In the genomic region with DNA sequence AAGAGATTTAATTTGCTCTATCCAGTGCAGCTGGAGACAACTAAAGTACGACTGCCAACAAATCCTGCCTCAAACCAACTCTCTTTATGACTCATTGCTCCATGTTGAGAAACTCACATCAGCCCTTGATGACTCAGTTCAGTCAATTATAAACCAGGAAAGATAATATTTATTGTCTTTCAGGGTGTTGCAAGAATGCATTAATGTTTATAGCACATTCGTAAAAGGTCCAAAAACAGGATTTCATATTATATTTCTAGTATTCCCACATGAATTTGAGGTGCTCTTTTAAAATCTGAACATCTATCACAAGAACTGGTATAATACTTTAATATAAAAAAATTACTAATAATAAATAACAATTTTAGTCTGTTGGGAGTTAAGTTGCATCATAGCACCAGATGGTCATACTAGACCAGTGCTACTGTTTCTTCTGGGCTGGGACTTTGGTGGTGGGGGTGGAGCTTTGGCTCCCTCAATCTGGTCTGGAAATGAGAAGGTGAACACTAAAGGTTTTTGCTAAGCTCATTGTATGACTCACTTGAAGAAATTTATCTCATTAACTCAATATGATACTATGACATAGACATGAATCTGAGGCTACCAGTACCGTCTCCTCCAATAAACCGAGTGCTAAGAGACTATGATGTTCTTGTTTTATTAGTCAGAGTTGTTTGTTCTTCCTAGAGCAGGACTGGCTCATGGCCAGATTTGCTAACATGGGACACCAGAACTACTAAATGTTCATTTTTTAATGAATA, we compare ENCODE assay signal across 8 cellular contexts. TPM values are rescaled to one million over a fixed set of nuclear protein-coding genes. Genes with fewer than 3 reads are reported as not detected.
DNase-seq lines count a peak whose midpoint lies in the region; ATAC-seq and TF ChIP-seq lines count a peak whose summit lies in the region.

No MANE protein-coding gene starts in this region.

- H3K9me3 ChIP-seq in lower lobe of right lung, result no peaks in the 10 kb centered on the region

- TF ChIP-seq CTCF in lower lobe of right lung (IDR thresholded peaks at IDR 0.05) (no peak), type B pancreatic cell (conservative IDR thresholded peaks at IDR 0.05) (no peak)

- no peaks in the 10 kb centered on the region for H3K27me3 ChIP-seq in lower lobe of right lung (ENCODE audit: low read depth)

- H3K36me3 ChIP-seq in lower lobe of right lung, result no peaks in the 10 kb centered on the region

- intact Hi-C loops in lower lobe of right lung (cut with DNase I), result no loop called here

- H3K4me1 Mint-ChIP-seq in type B pancreatic cell (ENCODE audit: unreplicated experiment), result peaks cover 33% of the 10 kb centered on the region

- peaks cover 16% of the 10 kb centered on the region for H3K4me1 ChIP-seq in lower lobe of right lung

- H3K27me3 Mint-ChIP-seq in type B pancreatic cell, result no peaks in the 10 kb centered on the region

- H3K9me3 Mint-ChIP-seq in type B pancreatic cell, result no peaks in the 10 kb centered on the region

- H3K4me3 ChIP-seq in lower lobe of right lung, result no peak overlapping the region

- no peaks in the 10 kb centered on the region for H3K36me3 Mint-ChIP-seq in type B pancreatic cell

- peak in 2 of 3 experiments; percentile 4 to 12 for DNase-seq in activated CD8-positive, alpha-beta memory T cell treated with anti-CD3 and anti-CD28 coated beads for 48 hours (ENCODE audit: low read depth in 2 of 3, low spot score in 2 of 3)
- no peak for DNase-seq in activated CD8-positive, alpha-beta memory T cell treated with anti-CD3 and anti-CD28 coated beads, Interleukin-2, amount 50 U/mL, for 4 hours
- DNase-seq in NCI-H460 (ENCODE audit: extremely low read depth, low read depth), result peak; percentile 93
- peak; percentile 89 for DNase-seq in astrocyte of the hippocampus (ENCODE audit: low read depth, low spot score)
- no peak for DNase-seq in lower lobe of right lung
- DNase-seq in type B pancreatic cell (ENCODE audit: extremely low spot score, unreplicated experiment), result no peak
- DNase-seq in ecto neural progenitor cell (ENCODE audit: low spot score), result no peak

- ATAC-seq in HG02840 (IDR thresholded peaks at IDR 0.05; ENCODE audit: low FRiP score, unreplicated experiment) (peak; percentile 89), lower lobe of right lung (peak; percentile 78 to 87)

- H3K27ac ChIP-seq in lower lobe of right lung, result peak overlapping the region; percentile 39

- peak overlapping the region; percentile 22 for H3K4me3 Mint-ChIP-seq in type B pancreatic cell

- peak overlapping the region; percentile 26 for H3K27ac Mint-ChIP-seq in type B pancreatic cell

RNA-seq across cellular contexts. Expression of gene MAP3K20, which starts 26.6 kb away (rescaled TPM):
- 49.6 and 54.6 TPM in 2 replicates for total RNA-seq in NCI-H460 (2014; rRNA removed; shearing (Covaris generic))
- 18.5 and 24.9 TPM in 2 replicates for polyA plus RNA-seq in NCI-H460 (2014; cell fraction: nucleus; rRNA removed)
- total RNA-seq in lower lobe of right lung (40.8 TPM), type B pancreatic cell (ENCODE audit: low replicate concordance) (12.1 and 23.5 TPM in 2 replicates)

Comparison
In these comparisons a context has a peak if more than half of its experiments do, and no peak if none do; other contexts are left out.
1. DNase-seq: peak in activated CD8-positive, alpha-beta memory T cell treated with anti-CD3 and anti-CD28 coated beads for 48 hours (2 of 3), NCI-H460 (single experiment) and astrocyte of the hippocampus (single experiment); none in activated CD8-positive, alpha-beta memory T cell treated with anti-CD3 and anti-CD28 coated beads, Interleukin-2, amount 50 U/mL, for 4 hours (single experiment), lower lobe of right lung (single experiment), type B pancreatic cell (single experiment) and ecto neural progenitor cell (single experiment).